ENCODE assay signal across 29 cellular contexts in genomic region chr6:122284848-122285247, GRCh38.
"Had no signal": no experiment of that assay in that cellular context is flagged by ENCODE, and none has a peak within 500 bp of the region (broad histone marks: within the 10 kb centered on the region; RNA-seq: fewer than 3 reads in every experiment).

No MANE protein-coding gene starts in this region.

- H3K9me3 ChIP-seq: esophagus muscularis mucosa, gastrocnemius medialis, heart right ventricle had no signal

- H3K36me3 Mint-ChIP-seq: activated CD4-positive, alpha-beta memory T cell treated with anti-CD3 and anti-CD28 coated beads for 36 hours; activated CD8-positive, alpha-beta memory T cell treated with anti-CD3 and anti-CD28 coated beads, Interleukin-2, amount 10 ng/mL, durations not matched to agents 7 days and 5 days; activated naive CD4-positive, alpha-beta T cell treated with anti-CD3 and anti-CD28 coated beads, Interleukin-2, amount 50 U/mL, for 24 hours; activated naive CD8-positive, alpha-beta T cell treated with anti-CD3 and anti-CD28 coated beads, Interleukin-2, amount 10 ng/mL, durations not matched to agents 7 days and 5 days had no signal

- DNase-seq: activated CD4-positive, alpha-beta memory T cell treated with anti-CD3 and anti-CD28 coated beads for 36 hours; activated CD4-positive, alpha-beta T cell treated with anti-CD3 and anti-CD28 coated beads for 36 hours; activated CD4-positive, alpha-beta T cell treated with anti-CD3 and anti-CD28 coated beads, Interleukin-2, amount 10 ng/mL, durations not matched to agents 24 days and 14 days; activated CD4-positive, CD25-positive, alpha-beta regulatory T cell; activated CD4-positive, CD25-positive, alpha-beta regulatory T cell treated with anti-CD3 and anti-CD28 coated beads, Interleukin-2, amount 50 U/mL, for 72 hours; activated CD8-positive, alpha-beta memory T cell treated with anti-CD3 and anti-CD28 coated beads, Interleukin-2, amount 10 ng/mL, durations not matched to agents 7 days and 5 days; activated CD8-positive, alpha-beta memory T cell treated with anti-CD3 and anti-CD28 coated beads, Interleukin-2, amount 50 U/mL, for 4 hours; activated CD8-positive, alpha-beta T cell treated with anti-CD3 and anti-CD28 coated beads, Interleukin-2, amount 10 ng/mL, durations not matched to agents 7 days and 5 days; activated effector memory CD4-positive, alpha-beta T cell treated with anti-CD3 and anti-CD28 coated beads, Interleukin-2, amount 50 U/mL, for 16 hours; activated naive CD4-positive, alpha-beta T cell treated with anti-CD3 and anti-CD28 coated beads for 36 hours; activated naive CD8-positive, alpha-beta T cell treated with anti-CD3 and anti-CD28 coated beads, Interleukin-2, amount 10 ng/mL, durations not matched to agents 7 days and 5 days; activated T-cell treated with anti-CD3 and anti-CD28 coated beads, Interleukin-2, amount 50 U/mL, for 1 hour; activated T-cell treated with anti-CD3 and anti-CD28 coated beads, Interleukin-2, amount 50 U/mL, for 48 hours; brain microvascular endothelial cell; caudate nucleus; cortex of kidney; dermis blood vessel endothelial cell; effector CD4-positive, alpha-beta T cell; effector memory CD8-positive, alpha-beta T cell; erythroblast; foreskin keratinocyte; glutamatergic neuron; heart right ventricle; T-helper 2 cell had no signal

- H3K36me3 ChIP-seq: brain microvascular endothelial cell, esophagus muscularis mucosa, gastrocnemius medialis, heart right ventricle had no signal

- H3K27me3 ChIP-seq: brain microvascular endothelial cell, esophagus muscularis mucosa, gastrocnemius medialis, heart right ventricle had no signal

- H3K4me1 ChIP-seq: foreskin keratinocyte had no signal

- H3K27me3 Mint-ChIP-seq: activated CD4-positive, alpha-beta memory T cell treated with anti-CD3 and anti-CD28 coated beads for 36 hours; activated CD4-positive, alpha-beta T cell treated with anti-CD3 and anti-CD28 coated beads, Interleukin-2, amount 10 ng/mL, durations not matched to agents 24 days and 14 days; activated CD8-positive, alpha-beta memory T cell treated with anti-CD3 and anti-CD28 coated beads, Interleukin-2, amount 10 ng/mL, durations not matched to agents 7 days and 5 days; activated naive CD4-positive, alpha-beta T cell treated with anti-CD3 and anti-CD28 coated beads, Interleukin-2, amount 50 U/mL, for 24 hours; activated naive CD8-positive, alpha-beta T cell treated with anti-CD3 and anti-CD28 coated beads, Interleukin-2, amount 10 ng/mL, durations not matched to agents 7 days and 5 days; effector memory CD8-positive, alpha-beta T cell had no signal

- H3K4me3 ChIP-seq: esophagus muscularis mucosa, gastrocnemius medialis, heart right ventricle had no signal

- H3K27ac ChIP-seq: brain microvascular endothelial cell, esophagus muscularis mucosa, foreskin keratinocyte, gastrocnemius medialis, heart right ventricle had no signal

- H3K27ac Mint-ChIP-seq: activated CD4-positive, alpha-beta memory T cell treated with anti-CD3 and anti-CD28 coated beads for 36 hours; activated CD4-positive, alpha-beta T cell treated with anti-CD3 and anti-CD28 coated beads for 36 hours; activated CD4-positive, alpha-beta T cell treated with anti-CD3 and anti-CD28 coated beads, Interleukin-2, amount 10 ng/mL, durations not matched to agents 24 days and 14 days; activated CD8-positive, alpha-beta memory T cell treated with anti-CD3 and anti-CD28 coated beads, Interleukin-2, amount 10 ng/mL, durations not matched to agents 7 days and 5 days; activated CD8-positive, alpha-beta T cell treated with anti-CD3 and anti-CD28 coated beads, Interleukin-2, amount 10 ng/mL, durations not matched to agents 7 days and 5 days; activated naive CD4-positive, alpha-beta T cell treated with anti-CD3 and anti-CD28 coated beads for 36 hours; activated naive CD4-positive, alpha-beta T cell treated with anti-CD3 and anti-CD28 coated beads, Interleukin-2, amount 50 U/mL, for 24 hours; activated naive CD8-positive, alpha-beta T cell treated with anti-CD3 and anti-CD28 coated beads, Interleukin-2, amount 10 ng/mL, durations not matched to agents 7 days and 5 days; activated T-helper 1 cell treated with anti-CD3 and anti-CD28 coated beads, Interleukin-12 subunit alpha, Interleukin-12 subunit beta, Interleukin-2, Interleukin-4 antibody, amounts not matched to agents 30 ng/mL and 10 ng/mL and 1 ng/mL, durations not matched to agents 14 hours and 24 hours and 36 hours; activated T-helper 2 cell treated with anti-CD3 and anti-CD28 coated beads, Interferon-gamma antibody, Interleukin-2, Interleukin-4, amounts not matched to agents 10 μg/mL and 5 μg/mL and 100 μg/mL, durations not matched to agents 14 hours and 24 hours and 36 hours; effector memory CD8-positive, alpha-beta T cell had no signal

- H3K9me3 Mint-ChIP-seq: activated CD4-positive, alpha-beta memory T cell treated with anti-CD3 and anti-CD28 coated beads for 36 hours; activated CD4-positive, alpha-beta T cell treated with anti-CD3 and anti-CD28 coated beads, Interleukin-2, amount 10 ng/mL, durations not matched to agents 24 days and 14 days; activated naive CD4-positive, alpha-beta T cell treated with anti-CD3 and anti-CD28 coated beads for 36 hours; activated naive CD4-positive, alpha-beta T cell treated with anti-CD3 and anti-CD28 coated beads, Interleukin-2, amount 50 U/mL, for 24 hours; activated T-helper 1 cell treated with anti-CD3 and anti-CD28 coated beads, Interleukin-12 subunit alpha, Interleukin-12 subunit beta, Interleukin-2, Interleukin-4 antibody, amounts not matched to agents 30 ng/mL and 10 ng/mL and 1 ng/mL, durations not matched to agents 14 hours and 24 hours and 36 hours; activated T-helper 2 cell treated with anti-CD3 and anti-CD28 coated beads, Interferon-gamma antibody, Interleukin-2, Interleukin-4, amounts not matched to agents 10 μg/mL and 5 μg/mL and 100 μg/mL, durations not matched to agents 14 hours and 24 hours and 36 hours; effector memory CD8-positive, alpha-beta T cell had no signal

- H3K4me3 Mint-ChIP-seq: activated CD4-positive, alpha-beta memory T cell treated with anti-CD3 and anti-CD28 coated beads for 36 hours; activated CD4-positive, alpha-beta T cell treated with anti-CD3 and anti-CD28 coated beads for 36 hours; activated CD4-positive, alpha-beta T cell treated with anti-CD3 and anti-CD28 coated beads, Interleukin-2, amount 10 ng/mL, durations not matched to agents 24 days and 14 days; activated CD8-positive, alpha-beta memory T cell treated with anti-CD3 and anti-CD28 coated beads, Interleukin-2, amount 10 ng/mL, durations not matched to agents 7 days and 5 days; activated CD8-positive, alpha-beta T cell treated with anti-CD3 and anti-CD28 coated beads, Interleukin-2, amount 10 ng/mL, durations not matched to agents 7 days and 5 days; activated naive CD4-positive, alpha-beta T cell treated with anti-CD3 and anti-CD28 coated beads for 36 hours; activated naive CD4-positive, alpha-beta T cell treated with anti-CD3 and anti-CD28 coated beads, Interleukin-2, amount 50 U/mL, for 24 hours; activated naive CD8-positive, alpha-beta T cell treated with anti-CD3 and anti-CD28 coated beads, Interleukin-2, amount 10 ng/mL, durations not matched to agents 7 days and 5 days; activated T-helper 1 cell treated with anti-CD3 and anti-CD28 coated beads, Interleukin-12 subunit alpha, Interleukin-12 subunit beta, Interleukin-2, Interleukin-4 antibody, amounts not matched to agents 30 ng/mL and 10 ng/mL and 1 ng/mL, durations not matched to agents 14 hours and 24 hours and 36 hours; effector memory CD8-positive, alpha-beta T cell had no signal

- ATAC-seq: activated CD4-positive, alpha-beta T cell treated with anti-CD3 and anti-CD28 coated beads for 36 hours; activated CD8-positive, alpha-beta memory T cell treated with anti-CD3 and anti-CD28 coated beads, Interleukin-2, amount 10 ng/mL, durations not matched to agents 7 days and 5 days; activated CD8-positive, alpha-beta T cell treated with anti-CD3 and anti-CD28 coated beads, Interleukin-2, amount 10 ng/mL, durations not matched to agents 7 days and 5 days; effector memory CD8-positive, alpha-beta T cell; foreskin keratinocyte had no signal

- H3K4me1 Mint-ChIP-seq: activated CD4-positive, alpha-beta T cell treated with anti-CD3 and anti-CD28 coated beads for 36 hours; activated CD4-positive, alpha-beta T cell treated with anti-CD3 and anti-CD28 coated beads, Interleukin-2, amount 10 ng/mL, durations not matched to agents 24 days and 14 days; activated CD8-positive, alpha-beta memory T cell treated with anti-CD3 and anti-CD28 coated beads, Interleukin-2, amount 10 ng/mL, durations not matched to agents 7 days and 5 days; activated naive CD4-positive, alpha-beta T cell treated with anti-CD3 and anti-CD28 coated beads, Interleukin-2, amount 50 U/mL, for 24 hours; activated naive CD8-positive, alpha-beta T cell treated with anti-CD3 and anti-CD28 coated beads, Interleukin-2, amount 10 ng/mL, durations not matched to agents 7 days and 5 days had no signal
